Comparison of ENCODE assay signal across 2 cellular contexts in the genomic region with DNA sequence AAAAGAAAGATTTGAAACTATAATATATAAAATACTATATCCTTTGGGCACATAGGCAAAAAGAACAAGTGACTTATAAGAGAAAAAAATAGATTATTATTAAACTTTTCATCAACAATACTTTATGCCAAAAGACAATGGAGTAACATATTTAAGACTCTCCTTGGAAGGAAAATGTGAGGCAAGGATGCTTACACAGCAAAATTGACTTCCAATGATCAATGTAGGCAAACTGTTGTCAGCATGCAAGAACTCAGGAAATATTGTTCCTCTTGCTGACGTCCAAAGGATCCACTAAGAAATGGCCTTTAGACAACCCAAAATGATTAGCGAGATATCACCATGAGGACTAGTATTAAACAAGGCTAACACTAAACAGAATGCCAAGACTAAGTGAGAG.
TF ChIP-seq lines count a peak whose summit lies in the region.

No MANE protein-coding gene starts in this region.

TF ChIP-seq in HepG2, 621 proteins besides CTCF, POLR2A, EP300 and RAD21:
- TF ChIP-seq TAF15 (IDR thresholded peaks at IDR 0.05; ENCODE audit: low read depth, low read length, poor library complexity, severe bottlenecking): no peak
- TF ChIP-seq ZNF530 (CRISPR knock-in tag; IDR thresholded peaks at IDR 0.05; ENCODE audit: low read depth): no peak
- peak; percentile 81 to 90 for TF ChIP-seq MAFK (conservative IDR thresholded peaks at IDR 0.05 in 1 of 2, IDR thresholded peaks at IDR 0.05 in 1 of 2; ENCODE audit: low read length in 2 of 2)
- TF ChIP-seq MAFF (IDR thresholded peaks at IDR 0.05; ENCODE audit: low read depth, low read length): peak; percentile 82

TF ChIP-seq in GM12878, 131 proteins besides CTCF, POLR2A, EP300 and RAD21:
- TF ChIP-seq NR2C2 (IDR thresholded peaks at IDR 0.05; ENCODE audit: borderline replicate concordance, control insufficient read depth, insufficient read length, low read depth) (no peak), TAF1 (IDR thresholded peaks at IDR 0.05; ENCODE audit: borderline replicate concordance, low read depth, low read length) (no peak), RELA (IDR thresholded peaks at IDR 0.05; ENCODE audit: borderline replicate concordance, partially characterized antibody) (no peak), FOXK2 (IDR thresholded peaks at IDR 0.05) (no peak)
- TF ChIP-seq, protein P1, sequence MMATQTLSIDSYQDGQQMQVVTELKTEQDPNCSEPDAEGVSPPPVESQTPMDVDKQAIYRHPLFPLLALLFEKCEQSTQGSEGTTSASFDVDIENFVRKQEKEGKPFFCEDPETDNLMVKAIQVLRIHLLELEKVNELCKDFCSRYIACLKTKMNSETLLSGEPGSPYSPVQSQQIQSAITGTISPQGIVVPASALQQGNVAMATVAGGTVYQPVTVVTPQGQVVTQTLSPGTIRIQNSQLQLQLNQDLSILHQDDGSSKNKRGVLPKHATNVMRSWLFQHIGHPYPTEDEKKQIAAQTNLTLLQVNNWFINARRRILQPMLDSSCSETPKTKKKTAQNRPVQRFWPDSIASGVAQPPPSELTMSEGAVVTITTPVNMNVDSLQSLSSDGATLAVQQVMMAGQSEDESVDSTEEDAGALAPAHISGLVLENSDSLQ (IDR thresholded peaks at IDR 0.05): no peak
- TF ChIP-seq, protein P2, sequence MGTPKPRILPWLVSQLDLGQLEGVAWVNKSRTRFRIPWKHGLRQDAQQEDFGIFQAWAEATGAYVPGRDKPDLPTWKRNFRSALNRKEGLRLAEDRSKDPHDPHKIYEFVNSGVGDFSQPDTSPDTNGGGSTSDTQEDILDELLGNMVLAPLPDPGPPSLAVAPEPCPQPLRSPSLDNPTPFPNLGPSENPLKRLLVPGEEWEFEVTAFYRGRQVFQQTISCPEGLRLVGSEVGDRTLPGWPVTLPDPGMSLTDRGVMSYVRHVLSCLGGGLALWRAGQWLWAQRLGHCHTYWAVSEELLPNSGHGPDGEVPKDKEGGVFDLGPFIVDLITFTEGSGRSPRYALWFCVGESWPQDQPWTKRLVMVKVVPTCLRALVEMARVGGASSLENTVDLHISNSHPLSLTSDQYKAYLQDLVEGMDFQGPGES (IDR thresholded peaks at IDR 0.05): no peak
